ENCODE assay signal across 12 cellular contexts in genomic region chr12:110556705-110557104, GRCh38. TPM values are rescaled to one million over a fixed set of nuclear protein-coding genes. Genes with fewer than 3 reads are reported as not detected.
A peak's percentile ranks its signal among the peaks of the same experiment; 100 is the strongest.
DNase-seq lines count a peak whose midpoint lies in the region; ATAC-seq and TF ChIP-seq lines count a peak whose summit lies in the region.
"Had no signal": no experiment of that assay in that cellular context is flagged by ENCODE, and none has a peak within 500 bp of the region (broad histone marks: within the 10 kb centered on the region; RNA-seq: fewer than 3 reads in every experiment).

No MANE protein-coding gene starts in this region.

- H3K9me3 Mint-ChIP-seq in activated naive CD4-positive, alpha-beta T cell treated with anti-CD3 and anti-CD28 coated beads, Interleukin-2, amount 10 ng/mL, durations not matched to agents 7 days and 5 days = peaks cover 6% of the 10 kb centered on the region

- H3K4me1 Mint-ChIP-seq in activated naive CD4-positive, alpha-beta T cell treated with anti-CD3 and anti-CD28 coated beads, Interleukin-2, amount 10 ng/mL, durations not matched to agents 7 days and 5 days = peaks cover 37% of the 10 kb centered on the region

- CTCF ChIA-PET in activated naive CD4-positive, alpha-beta T cell treated with anti-CD3 and anti-CD28 coated beads, Interleukin-2, amount 10 ng/mL, durations not matched to agents 7 days and 5 days (lab: Charles Lee) = interaction anchor here (1.8 kb wide), 1 partner anchor 45 kb away, joined by 7 read pairs; no protein-coding TSS in a partner anchor

- no peaks in the 10 kb centered on the region for H3K36me3 ChIP-seq in gastroesophageal sphincter
- H3K36me3 ChIP-seq in skeletal muscle tissue (ENCODE audit: control insufficient read depth in 3 of 3, insufficient read depth in 3 of 3, low read length in 3 of 3) = peaks cover 0 to under 1% (median under 1%) of the 10 kb centered on the region in 3 donors
- H3K36me3 ChIP-seq: uterus had no signal

- no peak for TF ChIP-seq CTCF in gastroesophageal sphincter (IDR thresholded peaks at IDR 0.05)

- no peak for TF ChIP-seq EP300 in gastroesophageal sphincter (IDR thresholded peaks at IDR 0.05)

- H3K4me1 ChIP-seq in gastroesophageal sphincter = peaks cover 0 to 97% (median 10%) of the 10 kb centered on the region in 3 donors
- peaks cover 23 to 41% (median 37%) of the 10 kb centered on the region in 3 donors for H3K4me1 ChIP-seq in skeletal muscle tissue (ENCODE audit: control insufficient read depth in 3 of 3, insufficient read depth in 3 of 3, low read length in 3 of 3)

- H3K4me3 Mint-ChIP-seq in activated naive CD4-positive, alpha-beta T cell treated with anti-CD3 and anti-CD28 coated beads, Interleukin-2, amount 10 ng/mL, durations not matched to agents 7 days and 5 days = no peak overlapping the region

- H3K36me3 Mint-ChIP-seq in activated naive CD4-positive, alpha-beta T cell treated with anti-CD3 and anti-CD28 coated beads, Interleukin-2, amount 10 ng/mL, durations not matched to agents 7 days and 5 days = peaks cover 25% of the 10 kb centered on the region

- H3K27me3 ChIP-seq in gastroesophageal sphincter = no peaks in the 10 kb centered on the region
- H3K27me3 ChIP-seq in skeletal muscle tissue (ENCODE audit: control insufficient read depth in 3 of 3, insufficient read depth in 3 of 3, low read length in 3 of 3) = no peaks in the 10 kb centered on the region
- H3K27me3 ChIP-seq: uterus had no signal

- ATAC-seq in gastroesophageal sphincter = no peak
- ATAC-seq in HG03108 (IDR thresholded peaks at IDR 0.05; ENCODE audit: unreplicated experiment) = no peak
- ATAC-seq: esophagus mucosa had no signal

- H3K27ac ChIP-seq in gastroesophageal sphincter (peak overlapping the region in 3 of 4 donors; percentile 35 to 48 (median 45)), skeletal muscle tissue (ENCODE audit: low read depth, low read length) (peak overlapping the region; percentile 27)
- H3K27ac ChIP-seq: uterus had no signal

- DNase-seq in activated naive CD4-positive, alpha-beta T cell treated with anti-CD3 and anti-CD28 coated beads, Interleukin-2, amount 10 ng/mL, durations not matched to agents 7 days and 5 days = no peak
- DNase-seq in activated naive CD4-positive, alpha-beta T cell treated with Interleukin-2 at 50 U/mL for 16 hours = no peak
- no peak for DNase-seq in glomerular visceral epithelial cell (ENCODE audit: extremely low spot score)
- DNase-seq: ACHN, NCI-H1417 treated with DMSO at 0.1 percent for 48 hours, NCI-H524 treated with DMSO at 0.1 percent for 48 hours, T-helper 9 cell, uterus had no signal

- H3K27ac Mint-ChIP-seq in activated naive CD4-positive, alpha-beta T cell treated with anti-CD3 and anti-CD28 coated beads, Interleukin-2, amount 10 ng/mL, durations not matched to agents 7 days and 5 days = peak overlapping the region; percentile 33

- TF ChIP-seq POLR2A in gastroesophageal sphincter (IDR thresholded peaks at IDR 0.05) = no peak

- no peaks in the 10 kb centered on the region for H3K27me3 Mint-ChIP-seq in activated naive CD4-positive, alpha-beta T cell treated with anti-CD3 and anti-CD28 coated beads, Interleukin-2, amount 10 ng/mL, durations not matched to agents 7 days and 5 days

- WGBS in gastroesophageal sphincter (ENCODE audit: low coverage in 1 of 2), 2 donors = 50 to 78% methylated on average over 8 to 9 of the region's 10 CpGs

- no peak overlapping the region for H3K4me3 ChIP-seq in gastroesophageal sphincter
- peak overlapping the region in 2 of 3 donors; percentile 38 to 47 for H3K4me3 ChIP-seq in skeletal muscle tissue (ENCODE audit: low read length in 3 of 3)
- H3K4me3 ChIP-seq: uterus had no signal

- H3K9me3 ChIP-seq in gastroesophageal sphincter (no peaks in the 10 kb centered on the region), skeletal muscle tissue (ENCODE audit: control insufficient read depth in 3 of 3, low read length in 3 of 3) (no peaks in the 10 kb centered on the region)
- H3K9me3 ChIP-seq: uterus had no signal

- peak overlapping the region in 2 of 3 donors; percentile 16 to 68 for H3K9ac ChIP-seq in skeletal muscle tissue (ENCODE audit: low read depth in 1 of 3, low read length in 3 of 3)

RNA-seq across cellular contexts. Expression of gene PPTC7, which starts 26.4 kb away (rescaled TPM):
- total RNA-seq in gastroesophageal sphincter = 10 to 100 TPM; 37.5 to 48.6 (median 41.9) TPM
- 6.3 TPM for total RNA-seq in skeletal muscle tissue

RNA-seq across cellular contexts. Expression of gene RAD9B, which starts 54.6 kb away (rescaled TPM):
- 1 to 10 TPM; 1.1 to 5.1 (median 1.9) TPM for total RNA-seq in gastroesophageal sphincter
- total RNA-seq in skeletal muscle tissue = 1.6 TPM

RNA-seq across cellular contexts. Expression of gene VPS29, which starts 54.8 kb away (rescaled TPM):
- total RNA-seq in gastroesophageal sphincter (100 to 1,000 TPM; 101 to 184 (median 159) TPM), skeletal muscle tissue (73.1 TPM)

RNA-seq across cellular contexts. Expression of gene TCTN1, which starts 57.2 kb away (rescaled TPM):
- total RNA-seq in gastroesophageal sphincter (10 to 100 TPM; 19.4 to 32.5 (median 30.5) TPM), skeletal muscle tissue (14.1 TPM)

Comparison
In these comparisons a context has a peak if more than half of its experiments do, and no peak if none do; other contexts are left out.
1. H3K4me3 ChIP-seq: peak in skeletal muscle tissue (2 of 3); none in gastroesophageal sphincter (0 of 2).